11 cellular contexts compared by ENCODE assay signal in genomic region chr1:175169305-175170018, GRCh38. TPM values are rescaled to one million over a fixed set of nuclear protein-coding genes. Genes with fewer than 3 reads are reported as not detected.
DNase-seq lines count a peak whose midpoint lies in the region; ATAC-seq, FAIRE-seq and TF ChIP-seq lines count a peak whose summit lies in the region.
"Had no signal": no experiment of that assay in that cellular context is flagged by ENCODE, and none has a peak within 500 bp of the region (broad histone marks: within the 10 kb centered on the region; RNA-seq: fewer than 3 reads in every experiment).

No MANE protein-coding gene starts in this region.

- no peak for TF ChIP-seq POLR2A in sigmoid colon (IDR thresholded peaks at IDR 0.05)

- H3K4me3 ChIP-seq in CD4-positive, CD25-positive, alpha-beta regulatory T cell (ENCODE audit: low read depth, low read length), result no peak overlapping the region
- H3K4me3 ChIP-seq in keratinocyte (ENCODE audit: control insufficient read depth in 2 of 3, extremely low read depth in 1 of 3, insufficient read depth in 2 of 3, low read depth in 1 of 3, low read length in 3 of 3) (no peak overlapping the region), sigmoid colon (no peak overlapping the region)

- FAIRE-seq in keratinocyte (lab: Jason Lieb, UNC) (peak; percentile 88), HTR-8/SVneo (lab: Jason Lieb, UNC) (no peak)

- dilution Hi-C loops in keratinocyte (cut with MboI; ENCODE audit: extremely low pct_ligation_motif_present, low sequenced_read_pairs), result no loop called here

- H3K9me3 ChIP-seq in CD4-positive, CD25-positive, alpha-beta regulatory T cell (ENCODE audit: control insufficient read depth in 2 of 2, low read length in 2 of 2), result no peaks in the 10 kb centered on the region
- H3K9me3 ChIP-seq in keratinocyte (ENCODE audit: control insufficient read depth, low read depth, low read length) (no peaks in the 10 kb centered on the region), sigmoid colon (no peaks in the 10 kb centered on the region)

- H3K9me1 ChIP-seq in keratinocyte (ENCODE audit: control insufficient read depth, extremely low read depth, insufficient read depth, low read length), result no peaks in the 10 kb centered on the region

- POLR2A ChIA-PET in activated CD4-positive, alpha-beta memory T cell treated with anti-CD3 and anti-CD28 coated beads for 36 hours (lab: Charles Lee), result interaction anchor here (1.1 kb wide), 1 partner anchor 23 kb away, joined by 3 read pairs; the partner anchor contains the start of gene KIAA0040

- H3K27ac ChIP-seq in CD4-positive, CD25-positive, alpha-beta regulatory T cell (ENCODE audit: insufficient read depth, low read length, poor library complexity, severe bottlenecking), result peak overlapping the region; percentile 49
- H3K27ac ChIP-seq in keratinocyte (ENCODE audit: control insufficient read depth, insufficient read depth, low read length), result peak overlapping the region; percentile 48
- H3K27ac ChIP-seq in sigmoid colon, result no peak overlapping the region

- no peaks in the 10 kb centered on the region for H4K20me1 ChIP-seq in keratinocyte (ENCODE audit: control insufficient read depth, extremely low read depth, insufficient read depth, low read length)

- DNase-seq in CD4-positive, CD25-positive, alpha-beta regulatory T cell, result no peak
- DNase-seq in HT1080 (ENCODE audit: low read depth) (peak; percentile 88), keratinocyte (ENCODE audit: low read depth, low spot score) (no peak), HTR-8/SVneo (ENCODE audit: insufficient read length, low spot score) (no peak), nucleus accumbens (lab: John Stamatoyannopoulos, UW) (no peak), sigmoid colon (no peak)
- DNase-seq in activated CD4-positive, alpha-beta memory T cell treated with anti-CD3 and anti-CD28 coated beads for 36 hours, result no peak
- DNase-seq: activated effector memory CD4-positive, alpha-beta T cell treated with Interleukin-2 at 50 U/mL for 16 hours; Calu3; stimulated activated CD8-positive, alpha-beta memory T cell treated with anti-CD3 and anti-CD28 coated beads, Interleukin-4, amount 100 ng/mL, for 48 hours had no signal

- peak overlapping the region; percentile 29 for H3K4me2 ChIP-seq in keratinocyte (ENCODE audit: control insufficient read depth, extremely low read depth, insufficient read depth, low read depth, low read length)

- H2AFZ ChIP-seq in keratinocyte (ENCODE audit: control insufficient read depth, low read length), result no peak overlapping the region

- H3K27me3 ChIP-seq in CD4-positive, CD25-positive, alpha-beta regulatory T cell (ENCODE audit: control insufficient read depth, insufficient read depth, low read length), result no peaks in the 10 kb centered on the region
- H3K27me3 ChIP-seq in keratinocyte (ENCODE audit: control insufficient read depth, extremely low read depth, insufficient read depth, low read length) (no peaks in the 10 kb centered on the region), sigmoid colon (no peaks in the 10 kb centered on the region)

- CTCF ChIA-PET in activated CD4-positive, alpha-beta memory T cell treated with anti-CD3 and anti-CD28 coated beads for 36 hours (lab: Charles Lee), result interaction anchor here (0.8 to 2.0 kb wide), 7 partner anchors 14 to 150 kb away, joined by 3 to 7 read pairs (median 4); no protein-coding TSS in a partner anchor

- no peak for TF ChIP-seq EP300 in sigmoid colon (IDR thresholded peaks at IDR 0.05)

- no peak for TF ChIP-seq CTCF in keratinocyte (optimal IDR thresholded peaks at IDR 0.05 in 1 of 3, IDR thresholded peaks at IDR 0.05 in 1 of 3, conservative IDR thresholded peaks at IDR 0.05 in 1 of 3; ENCODE audit: extremely low read depth in 1 of 3, insufficient read depth in 2 of 3, low read length in 3 of 3)
- TF ChIP-seq CTCF in sigmoid colon (IDR thresholded peaks at IDR 0.05), result no peak

- peaks cover 60% of the 10 kb centered on the region for H3K36me3 Mint-ChIP-seq in CD4-positive, CD25-positive, alpha-beta regulatory T cell
- H3K36me3 Mint-ChIP-seq in activated CD4-positive, alpha-beta memory T cell treated with anti-CD3 and anti-CD28 coated beads for 36 hours, result peaks cover 26% of the 10 kb centered on the region

- no peaks in the 10 kb centered on the region for H3K27me3 Mint-ChIP-seq in CD4-positive, CD25-positive, alpha-beta regulatory T cell
- no peaks in the 10 kb centered on the region for H3K27me3 Mint-ChIP-seq in activated CD4-positive, alpha-beta memory T cell treated with anti-CD3 and anti-CD28 coated beads for 36 hours

- peak overlapping the region; percentile 70 to 85 (median 79) for H3K27ac Mint-ChIP-seq in CD4-positive, CD25-positive, alpha-beta regulatory T cell
- peak overlapping the region; percentile 6 for H3K27ac Mint-ChIP-seq in activated CD4-positive, alpha-beta memory T cell treated with anti-CD3 and anti-CD28 coated beads for 36 hours

- WGBS in sigmoid colon, 2 donors, result 31 to 61% methylated on average over 6 of the region's 6 CpGs

- peak overlapping the region in 1 of 4 donors; percentile 45 for H3K4me3 Mint-ChIP-seq in CD4-positive, CD25-positive, alpha-beta regulatory T cell
- H3K4me3 Mint-ChIP-seq in activated CD4-positive, alpha-beta memory T cell treated with anti-CD3 and anti-CD28 coated beads for 36 hours, result no peak overlapping the region

- H3K79me2 ChIP-seq in keratinocyte (ENCODE audit: control insufficient read depth, insufficient read depth, low read length), result peaks cover 60% of the 10 kb centered on the region

- peaks cover 28% of the 10 kb centered on the region for H3K4me1 ChIP-seq in CD4-positive, CD25-positive, alpha-beta regulatory T cell (ENCODE audit: control insufficient read depth, insufficient read depth, low read length, poor library complexity, severe bottlenecking)
- H3K4me1 ChIP-seq in keratinocyte (ENCODE audit: control insufficient read depth, extremely low read depth, insufficient read depth, low read length) (peaks cover 34% of the 10 kb centered on the region), sigmoid colon (no peaks in the 10 kb centered on the region)

- ATAC-seq in CD4-positive, CD25-positive, alpha-beta regulatory T cell (ENCODE audit: low read depth in 2 of 2), result no peak
- ATAC-seq in HG02938 (IDR thresholded peaks at IDR 0.05; ENCODE audit: unreplicated experiment), result no peak

- H3K9ac ChIP-seq in keratinocyte (ENCODE audit: control insufficient read depth, extremely low read depth, insufficient read depth, low read length), result no peak overlapping the region

- peaks cover 77% of the 10 kb centered on the region for H3K36me3 ChIP-seq in CD4-positive, CD25-positive, alpha-beta regulatory T cell (ENCODE audit: control insufficient read depth, insufficient read depth, low read length)
- H3K36me3 ChIP-seq in keratinocyte (ENCODE audit: control insufficient read depth in 2 of 2, extremely low read depth in 1 of 2, insufficient read depth in 2 of 2, low read length in 2 of 2), result peaks cover 24 to 51% of the 10 kb centered on the region in 2 experiments
- H3K36me3 ChIP-seq in sigmoid colon, result peaks cover 0 to 8% (median 5%) of the 10 kb centered on the region in 4 donors

- peaks cover 33 to 80% (median 64%) of the 10 kb centered on the region in 4 donors for H3K4me1 Mint-ChIP-seq in CD4-positive, CD25-positive, alpha-beta regulatory T cell
- H3K4me1 Mint-ChIP-seq in activated CD4-positive, alpha-beta memory T cell treated with anti-CD3 and anti-CD28 coated beads for 36 hours (ENCODE audit: low read depth), result peaks cover 49% of the 10 kb centered on the region

- intact Hi-C loops in activated CD4-positive, alpha-beta memory T cell treated with anti-CD3 and anti-CD28 coated beads for 36 hours (cut with micrococcal nuclease), result loop anchor here (1.0 kb wide), 1 partner anchor 20 kb away; no protein-coding TSS in a partner anchor
- intact Hi-C loops in sigmoid colon (cut with DNase I), result no loop called here

- no peaks in the 10 kb centered on the region for H3K9me3 Mint-ChIP-seq in CD4-positive, CD25-positive, alpha-beta regulatory T cell
- H3K9me3 Mint-ChIP-seq in activated CD4-positive, alpha-beta memory T cell treated with anti-CD3 and anti-CD28 coated beads for 36 hours, result no peaks in the 10 kb centered on the region

RNA-seq across cellular contexts. Expression of gene KIAA0040, which starts 23.1 kb away (rescaled TPM):
- total RNA-seq in CD4-positive, CD25-positive, alpha-beta regulatory T cell, result 50.1 TPM
- polyA plus RNA-seq in CD4-positive, CD25-positive, alpha-beta regulatory T cell, result 10 to 100 TPM; 53.1 to 63.3 (median 57.1) TPM
- total RNA-seq in HT1080 (2014; rRNA removed; shearing (Covaris generic)), result not detected in 2 replicates
- polyA plus RNA-seq in HT1080 (2015; cell fraction: cytosol; rRNA removed), result 0.09 and 0.21 TPM in 2 replicates
- polyA plus RNA-seq in HT1080 (2015; cell fraction: nucleus; rRNA removed), result 0.17 and 0.35 TPM in 2 replicates
- 10 to 100 TPM; 32.9 to 34.5 TPM for total RNA-seq in activated CD4-positive, alpha-beta memory T cell treated with anti-CD3 and anti-CD28 coated beads for 36 hours
- 40.8 to 70.0 TPM (median 57.9 TPM) in 3 replicates for polyA plus RNA-seq in keratinocyte
- 12.1 TPM for polyA plus RNA-seq in keratinocyte (2011; ENCODE audit: low read depth)
- 34.3 and 56.5 TPM in 2 replicates for polyA plus RNA-seq in keratinocyte (2011; cell fraction: cytosol; rRNA removed)
- 46.6 and 47.4 TPM in 2 replicates for polyA plus RNA-seq in keratinocyte (2011; cell fraction: nucleus; rRNA removed)
- 12.5 and 40.7 TPM in 2 replicates for polyA plus RNA-seq in keratinocyte (2012; ENCODE audit: low replicate concordance)
- polyA minus RNA-seq in keratinocyte, result 50.7 to 75.0 TPM (median 60.1 TPM) in 3 replicates
- polyA minus RNA-seq in keratinocyte (2011; cell fraction: cytosol; rRNA and poly(A)+ RNA removed), result 39.3 TPM
- polyA minus RNA-seq in keratinocyte (2011; cell fraction: nucleus; rRNA and poly(A)+ RNA removed), result 24.7 and 42.9 TPM in 2 replicates
- total RNA-seq in sigmoid colon, result 10 to 100 TPM; 11.4 to 28.2 (median 20.4) TPM
- 10 to 100 TPM in 1 of 3 donors, 1 to 10 TPM in 2; 6.6 to 20.5 (median 6.9) TPM for polyA plus RNA-seq in sigmoid colon

Comparison
In these comparisons a context has a peak if more than half of its experiments do, and no peak if none do; other contexts are left out.
1. H3K27ac ChIP-seq: peak in CD4-positive, CD25-positive, alpha-beta regulatory T cell (single experiment) and keratinocyte (single experiment); none in sigmoid colon (0 of 4).
2. RNA of gene KIAA0040, which starts 23.1 kb away (total RNA-seq): 50.1 TPM in CD4-positive, CD25-positive, alpha-beta regulatory T cell (single experiment), 32.9 to 34.5 TPM in activated CD4-positive, alpha-beta memory T cell treated with anti-CD3 and anti-CD28 coated beads for 36 hours and 11.4 to 28.2 TPM in sigmoid colon; not detected in HT1080; every median in the first group is over 10 times any median in the second.